In the genomic region with DNA sequence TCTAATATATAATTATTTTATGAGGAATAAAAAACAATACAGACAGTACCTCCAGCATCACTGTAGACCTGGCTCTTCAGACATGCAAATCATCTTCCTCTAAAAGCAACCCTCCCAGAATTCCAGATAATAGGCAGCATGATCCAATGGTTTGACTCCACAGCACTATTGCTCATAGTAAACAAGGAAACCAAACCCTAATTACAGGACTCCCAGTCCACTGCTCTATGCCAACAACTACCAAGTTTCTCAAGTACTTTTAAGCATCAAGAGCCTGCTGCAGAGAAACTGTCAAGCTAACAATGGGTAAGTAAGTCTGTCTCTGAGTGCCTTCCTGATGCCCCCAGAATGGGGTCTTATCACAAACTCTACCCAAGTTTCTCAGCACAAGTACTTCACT, we compare ENCODE assay signal across 18 cellular contexts. TPM values are rescaled to one million over a fixed set of nuclear protein-coding genes. Genes with fewer than 3 reads are reported as not detected.
DNase-seq lines count a peak whose midpoint lies in the region; ATAC-seq and TF ChIP-seq lines count a peak whose summit lies in the region.
"Had no signal": no experiment of that assay in that cellular context is flagged by ENCODE, and none has a peak within 500 bp of the region (broad histone marks: within the 10 kb centered on the region; RNA-seq: fewer than 3 reads in every experiment).

No MANE protein-coding gene starts in this region.

- no peaks in the 10 kb centered on the region for H3K9me3 ChIP-seq in lung (ENCODE audit: control insufficient read depth in 2 of 2, insufficient read depth in 1 of 2, low read length in 1 of 2)
- H3K9me3 ChIP-seq: Caco-2 had no signal

- peak; percentile 47 for ATAC-seq in lung (ENCODE audit: insufficient read depth, low FRiP score)
- ATAC-seq in HG03469 (IDR thresholded peaks at IDR 0.05; ENCODE audit: unreplicated experiment), result no peak
- no peak for ATAC-seq in GM19452 (IDR thresholded peaks at IDR 0.05; ENCODE audit: unreplicated experiment)
- ATAC-seq: left colon, Panc1, T-helper 17 cell had no signal

- peaks cover 0 to 1% of the 10 kb centered on the region in 2 donors for H3K36me3 ChIP-seq in lung (ENCODE audit: control insufficient read depth in 2 of 2, insufficient read depth in 2 of 2, low read length in 2 of 2)
- H3K36me3 ChIP-seq: brain microvascular endothelial cell, WERI-Rb-1 had no signal

- no peaks in the 10 kb centered on the region for H3K27me3 ChIP-seq in lung (ENCODE audit: control insufficient read depth, insufficient read depth)
- H3K27me3 ChIP-seq: brain microvascular endothelial cell had no signal

- peak; percentile 20 for DNase-seq in GM03348 (ENCODE audit: low spot score)
- DNase-seq in NCI-H2107 (lab: John Stamatoyannopoulos, UW), result peak; percentile 49
- peak; percentile 46 for DNase-seq in dermis blood vessel endothelial cell
- no peak for DNase-seq in lung (ENCODE audit: low spot score)
- no peak for DNase-seq in NCI-H2171 treated with DMSO at 0.1 percent for 48 hours (lab: John Stamatoyannopoulos, UW)
- DNase-seq: activated CD8-positive, alpha-beta memory T cell treated with anti-CD3 and anti-CD28 coated beads, Interleukin-2, amount 50 U/mL, for 4 hours; activated naive CD8-positive, alpha-beta T cell treated with anti-CD3 and anti-CD28 coated beads, Interleukin-2, amount 10 ng/mL, durations not matched to agents 7 days and 5 days; brain microvascular endothelial cell; Caco-2; Kasumi-1; left colon; T-helper 17 cell; trophoblast cell; WERI-Rb-1 had no signal

- no peak overlapping the region for H3K4me3 ChIP-seq in lung
- H3K4me3 ChIP-seq: skin epidermis had no signal

- H3K4me1 ChIP-seq in lung (ENCODE audit: control insufficient read depth in 2 of 2, insufficient read depth in 2 of 2, low read length in 2 of 2), result peaks cover 2 to 4% of the 10 kb centered on the region in 2 donors
- H3K4me1 ChIP-seq: Caco-2 had no signal

- TF ChIP-seq CTCF in lung (IDR thresholded peaks at IDR 0.05; ENCODE audit: control extremely low read depth, extremely low read depth), result no peak

- H3K27ac ChIP-seq in lung (ENCODE audit: low read depth in 1 of 2, low read length in 1 of 2), result no peak overlapping the region
- H3K27ac ChIP-seq: brain microvascular endothelial cell, skin epidermis, WERI-Rb-1 had no signal

RNA-seq across cellular contexts. Expression of a gene that starts 57.2 kb away (rescaled TPM):
- 14.0 and 18.8 TPM in 2 replicates for total RNA-seq in dermis blood vessel endothelial cell
- 10 to 100 TPM; 19.7 to 21.8 TPM for total RNA-seq in lung
- polyA plus RNA-seq in lung, result 1 to 10 TPM; 6.3 to 7.0 TPM

Comparison
In these comparisons a context has a peak if more than half of its experiments do, and no peak if none do; other contexts are left out.
1. DNase-seq: peak in GM03348 (single experiment), NCI-H2107 (single experiment) and dermis blood vessel endothelial cell (single experiment); none in lung (single experiment) and NCI-H2171 treated with DMSO at 0.1 percent for 48 hours (single experiment).